ENCODE assay signal across 13 cellular contexts in the genomic region with DNA sequence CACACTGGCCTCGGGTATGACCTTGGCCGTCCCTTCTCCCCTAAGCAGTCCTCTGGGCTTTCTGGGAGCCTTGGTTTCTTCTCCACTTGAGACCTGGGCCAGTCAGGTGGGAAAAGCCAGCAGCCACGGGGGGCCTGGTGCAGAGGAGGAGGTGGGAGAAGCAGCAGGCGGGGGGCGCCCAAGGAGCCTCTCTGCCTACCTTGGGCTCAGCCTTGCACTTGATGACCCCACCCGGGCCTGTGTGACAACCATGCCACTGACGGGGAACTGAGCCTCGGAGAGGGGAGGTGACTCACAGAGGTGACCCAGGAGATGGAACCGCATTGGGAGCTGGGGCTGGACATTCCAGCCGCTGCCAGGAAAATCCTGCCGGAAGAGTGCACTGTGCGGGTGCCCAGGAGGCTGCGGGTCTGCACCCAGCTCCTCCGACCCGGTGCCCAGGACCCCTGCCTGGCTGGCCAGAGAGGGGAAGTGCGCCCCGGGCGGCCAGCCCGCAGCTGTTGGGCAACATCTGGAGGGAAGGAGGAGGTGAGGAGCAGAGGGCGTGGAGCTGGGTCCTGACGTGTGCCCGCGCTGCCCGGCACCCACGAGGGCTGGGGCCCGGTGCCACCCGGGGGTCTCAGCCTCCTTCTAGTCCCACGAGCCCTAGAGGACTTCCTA. TPM values are rescaled to one million over a fixed set of nuclear protein-coding genes. Genes with fewer than 3 reads are reported as not detected.
DNase-seq lines count a peak whose midpoint lies in the region; ATAC-seq, FAIRE-seq and TF ChIP-seq lines count a peak whose summit lies in the region.
"Had no signal": no experiment of that assay in that cellular context is flagged by ENCODE, and none has a peak within 500 bp of the region (broad histone marks: within the 10 kb centered on the region; RNA-seq: fewer than 3 reads in every experiment).

No MANE protein-coding gene starts in this region.

- no peaks in the 10 kb centered on the region for H3K36me3 Mint-ChIP-seq in endodermal cell (ENCODE audit: low read depth)
- H3K36me3 Mint-ChIP-seq: CD4-positive, alpha-beta memory T cell had no signal

- ATAC-seq in HCT116 (peak; percentile 75), SK-N-SH treated with all-trans-retinoic acid at 6 μM for 48 hours (peak; percentile 30), left lung (peak; percentile 75)

- H3K4me1 Mint-ChIP-seq in endodermal cell, result no peaks in the 10 kb centered on the region
- H3K4me1 Mint-ChIP-seq: CD4-positive, alpha-beta memory T cell had no signal

- TF ChIP-seq CTCF in HCT116 (IDR thresholded peaks at IDR 0.05 in 2 of 3, conservative IDR thresholded peaks at IDR 0.05 in 1 of 3; ENCODE audit: borderline replicate concordance in 1 of 3, insufficient read depth in 1 of 3, low read depth in 2 of 3, low read length in 2 of 3), result peak in 2 of 3 experiments; percentile 16 to 20; a peak in 2 of 6 replicates
- peak in 1 of 2 donors; percentile 11 for TF ChIP-seq CTCF in left lung (IDR thresholded peaks at IDR 0.05)
- TF ChIP-seq CTCF in endodermal cell (conservative IDR thresholded peaks at IDR 0.05), result no peak

- DNase-seq in 8988T, result peak; percentile 70
- no peak for DNase-seq in HCT116 (ENCODE audit: low read depth, low spot score)
- DNase-seq in left lung, result peak; percentile 73 to 96
- DNase-seq in NCI-H748 (lab: John Stamatoyannopoulos, UW; ENCODE audit: unreplicated experiment), result no peak
- no peak for DNase-seq in GM12892 (ENCODE audit: insufficient read length)
- no peak for DNase-seq in cerebellum (ENCODE audit: low spot score)
- no peak for DNase-seq in endodermal cell
- DNase-seq: activated CD4-positive, alpha-beta T cell treated with anti-CD3 and anti-CD28 coated beads, Interleukin-2, amount 50 U/mL, for 48 hours; CD4-positive, alpha-beta memory T cell had no signal

- TF ChIP-seq POLR2A in HCT116 (IDR thresholded peaks at IDR 0.05; ENCODE audit: borderline replicate concordance, extremely low read depth, insufficient read depth, insufficient read length), result no peak
- TF ChIP-seq POLR2A in GM12892 (IDR thresholded peaks at IDR 0.05; ENCODE audit: low read depth, low read length), result no peak

- peak overlapping the region in 1 of 2 experiments; percentile 20; a peak in 2 of 4 replicates for H3K4me3 ChIP-seq in HCT116 (replicated peaks in 1 of 2; ENCODE audit: low read depth in 1 of 2, low read length in 2 of 2)
- H3K4me3 ChIP-seq in left lung, result no peak overlapping the region
- no peak overlapping the region for H3K4me3 ChIP-seq in endodermal cell (ENCODE audit: low read length)

- POLR2A ChIA-PET in HCT116 (lab: Charles Lee), result no interaction called here

- peaks cover 2% of the 10 kb centered on the region for H3K27me3 Mint-ChIP-seq in endodermal cell (ENCODE audit: insufficient read depth)
- H3K27me3 Mint-ChIP-seq: CD4-positive, alpha-beta memory T cell had no signal

- no peaks in the 10 kb centered on the region for H3K9me2 ChIP-seq in HCT116 (ENCODE audit: insufficient read depth)

- no peak for TF ChIP-seq RAD21 in HCT116 (IDR thresholded peaks at IDR 0.05; ENCODE audit: low read depth)

- CTCF ChIA-PET in HCT116 (lab: Charles Lee), result interaction anchor here (0.9 to 1.2 kb wide), 4 partner anchors 11 to 158 kb away, joined by 3 to 7 read pairs (median 4); no protein-coding TSS in a partner anchor

- no peaks in the 10 kb centered on the region for H3K79me2 ChIP-seq in HCT116 (ENCODE audit: insufficient read depth, low read length)

- H3K4me1 ChIP-seq in HCT116 (ENCODE audit: control insufficient read depth in 1 of 2, insufficient read depth in 2 of 2, low read length in 2 of 2) (peaks cover 10 to 15% of the 10 kb centered on the region in 2 experiments; a peak in 3 of 4 replicates), left lung (peaks cover 0 to 23% of the 10 kb centered on the region in 2 donors), endodermal cell (ENCODE audit: control insufficient read depth, insufficient read depth, low read length) (no peaks in the 10 kb centered on the region)

- peak overlapping the region; percentile 65 for H3K4me2 ChIP-seq in HCT116 (ENCODE audit: low read length)

- H3K4me3 Mint-ChIP-seq in endodermal cell, result no peak overlapping the region
- H3K4me3 Mint-ChIP-seq: CD4-positive, alpha-beta memory T cell had no signal

- H3K27ac Mint-ChIP-seq in endodermal cell, result no peak overlapping the region
- H3K27ac Mint-ChIP-seq: CD4-positive, alpha-beta memory T cell had no signal

- intact Hi-C loops in HCT116 (cut with micrococcal nuclease) (loop anchor here (5.0 kb wide), 1 partner anchor 53 kb away; a partner anchor contains a TSS), left lung (cut with DNase I) (no loop called here)

- H3K27me3 ChIP-seq in HCT116 (ENCODE audit: insufficient read depth, low read length) (no peaks in the 10 kb centered on the region), left lung (peaks cover 0 to 24% of the 10 kb centered on the region in 2 donors), endodermal cell (ENCODE audit: control insufficient read depth, insufficient read depth, low read length, poor library complexity, severe bottlenecking) (no peaks in the 10 kb centered on the region)

- RAD21 ChIA-PET in HCT116 (lab: Charles Lee; ENCODE audit: low non-redundant PET in 1 of 2, low total read pairs in 2 of 2, uncharacterized antibody in 2 of 2, unreplicated experiment in 2 of 2), result no interaction called here

- H3K9me3 Mint-ChIP-seq in endodermal cell, result peaks cover 12% of the 10 kb centered on the region

- FAIRE-seq in GM12892 (lab: Jason Lieb, UNC), result no peak

- peak overlapping the region; percentile 40 for H2AFZ ChIP-seq in HCT116 (ENCODE audit: low read depth, low read length, poor library complexity, severe bottlenecking)

- 80 to 89% methylated on average over 19 to 28 of the region's 28 CpGs for WGBS in endodermal cell (ENCODE audit: insufficient coverage in 1 of 2, insufficient read length in 1 of 2), 2 experiments

- H3K27ac ChIP-seq in HCT116 (ENCODE audit: low read depth, low read length) (peak overlapping the region; percentile 22; the same call in 1 of the 2 replicates), left lung (peak overlapping the region in 1 of 2 donors; percentile 58), endodermal cell (ENCODE audit: low read depth, low read length) (no peak overlapping the region)
- H3K27ac ChIP-seq: epithelial cell of prostate had no signal

- H3K9me3 ChIP-seq in HCT116 (ENCODE audit: control insufficient read depth in 1 of 2, insufficient read depth in 1 of 2, low read depth in 1 of 2, low read length in 2 of 2) (peaks cover 11 to 13% of the 10 kb centered on the region in 2 experiments; a peak in 2 of 4 replicates), left lung (peaks cover 0 to 12% of the 10 kb centered on the region in 2 donors), endodermal cell (ENCODE audit: control insufficient read depth, low read length) (peaks cover 8% of the 10 kb centered on the region)

- H3K9ac ChIP-seq in HCT116 (ENCODE audit: low read length) (peak overlapping the region; percentile 19; the same call in 1 of the 2 replicates), endodermal cell (ENCODE audit: extremely low read depth, low read length, poor library complexity, severe bottlenecking) (no peak overlapping the region)

- H4K20me1 ChIP-seq in HCT116 (ENCODE audit: insufficient read depth), result no peaks in the 10 kb centered on the region

- BruUV-seq in HCT116 (replicated peaks; lab: Mats Ljungman, UMichigan), result no TSS peak

- H3K36me3 ChIP-seq in HCT116 (ENCODE audit: control insufficient read depth in 1 of 2, insufficient read depth in 2 of 2, low read length in 2 of 2) (no peaks in the 10 kb centered on the region), left lung (no peaks in the 10 kb centered on the region), endodermal cell (ENCODE audit: control insufficient read depth, insufficient read depth, low read length) (no peaks in the 10 kb centered on the region)

TF ChIP-seq in HCT116, 20 proteins besides CTCF, POLR2A, EP300 and RAD21 (continues in another document):
- TF ChIP-seq ELF1 (IDR thresholded peaks at IDR 0.05; ENCODE audit: borderline replicate concordance, low read depth), result no peak
- TF ChIP-seq YY1 (IDR thresholded peaks at IDR 0.05; ENCODE audit: extremely low read depth, insufficient replicate concordance, low read depth, low read length), result no peak
- TF ChIP-seq ZFX (IDR thresholded peaks at IDR 0.05), result no peak
- TF ChIP-seq CBX3 (IDR thresholded peaks at IDR 0.05; ENCODE audit: low read depth), result no peak
- TF ChIP-seq SRF (IDR thresholded peaks at IDR 0.05; ENCODE audit: low read depth), result no peak
- TF ChIP-seq POLR2AphosphoS5 (IDR thresholded peaks at IDR 0.05; ENCODE audit: low read depth, low read length), result no peak

TF ChIP-seq in SK-N-SH treated with all-trans-retinoic acid at 6 μM for 48 hours, 23 proteins besides CTCF, POLR2A, EP300 and RAD21:
- no peak for TF ChIP-seq ARNTL (CRISPR knock-in tag; IDR thresholded peaks at IDR 0.05; ENCODE audit: borderline replicate concordance, low read depth)

RNA-seq across cellular contexts. Expression of a gene that starts 23.4 kb away (rescaled TPM):
- 0.25 TPM for total RNA-seq in HCT116 (2021; ENCODE audit: unreplicated experiment)
- polyA plus RNA-seq in HCT116 (2012), result 0.22 TPM in 1 of 2 replicates, not detected in the other
- under 1 TPM in 1 of 2 donors, not detected in 1; 0.50 TPM for total RNA-seq in left lung
- polyA plus RNA-seq in GM12892 (2012; ENCODE audit: missing spikeins), result not detected
- 1.3 TPM for total RNA-seq in cerebellum
- total RNA-seq in endodermal cell, result under 1 TPM in 1 of 2 donors, not detected in 1; 0.35 TPM
- polyA plus RNA-seq in endodermal cell (2013, experiment 1 of 2), result 1.6 TPM
- 0.95 TPM for polyA plus RNA-seq in endodermal cell (2013, experiment 2 of 2)
- total RNA-seq: CD4-positive, alpha-beta memory T cell; kidney epithelial cell had no signal
- polyA plus RNA-seq: aorta; CD4-positive, alpha-beta memory T cell had no signal

RNA-seq across cellular contexts. Expression of a gene that starts 53.2 kb away (rescaled TPM):
- 7.0 TPM for total RNA-seq in HCT116 (2021; ENCODE audit: unreplicated experiment)
- 3.6 and 4.1 TPM in 2 replicates for polyA plus RNA-seq in HCT116 (2012)
- 10 to 100 TPM; 43.4 to 93.8 TPM for total RNA-seq in left lung
- polyA plus RNA-seq in GM12892 (2012; ENCODE audit: missing spikeins), result not detected
- total RNA-seq in cerebellum, result 2.2 TPM
- total RNA-seq in endodermal cell, result 1 to 10 TPM; 1.8 to 2.1 TPM
- 1.2 TPM for polyA plus RNA-seq in endodermal cell (2013, experiment 1 of 2)
- polyA plus RNA-seq in endodermal cell (2013, experiment 2 of 2), result 1.0 TPM

RNA-seq across cellular contexts. Expression of a gene that starts 55.0 kb away (rescaled TPM):
- total RNA-seq in HCT116 (2021; ENCODE audit: unreplicated experiment), result 29.0 TPM
- polyA plus RNA-seq in HCT116 (2012), result 17.9 and 19.3 TPM in 2 replicates
- total RNA-seq in left lung, result 10 to 100 TPM; 18.1 to 33.5 TPM
- polyA plus RNA-seq in GM12892 (2012; ENCODE audit: missing spikeins), result not detected
- 40.0 TPM for total RNA-seq in cerebellum
- 10 to 100 TPM; 21.2 to 34.4 TPM for total RNA-seq in endodermal cell
- 34.1 TPM for polyA plus RNA-seq in endodermal cell (2013, experiment 1 of 2)
- 28.8 TPM for polyA plus RNA-seq in endodermal cell (2013, experiment 2 of 2)
- polyA plus RNA-seq: CD4-positive, alpha-beta memory T cell had no signal

Comparison
In these comparisons a context has a peak if more than half of its experiments do, and no peak if none do; other contexts are left out.
1. DNase-seq: peak in 8988T (single experiment) and left lung (2 of 2); none in HCT116 (single experiment), NCI-H748 (single experiment), GM12892 (single experiment), cerebellum (single experiment) and endodermal cell (single experiment).
2. Peak in every context shown above with its lines, with median percentiles within 50 percentile points of each other: ATAC-seq.